ENCODE assay signal across 8 cellular contexts in genomic region chr15:77420610-77421369, GRCh38. TPM values are rescaled to one million over a fixed set of nuclear protein-coding genes. Genes with fewer than 3 reads are reported as not detected.
DNase-seq lines count a peak whose midpoint lies in the region; ATAC-seq and TF ChIP-seq lines count a peak whose summit lies in the region.

TSS of gene HMG20A (plus strand) at chr15:77420888. CDS start at chr15:77458408, 37,520 bp downstream.

- H3K4me1 ChIP-seq in subcutaneous abdominal adipose tissue (ENCODE audit: control insufficient read depth in 5 of 5, insufficient read depth in 5 of 5, low read length in 5 of 5) = peaks cover 0 to 66% (median 54%) of the 10 kb centered on the region in 5 donors

- H3K4me1 Mint-ChIP-seq in neural crest cell = peaks cover 38% of the 10 kb centered on the region

- TF ChIP-seq CTCF in fibroblast of villous mesenchyme (IDR thresholded peaks at IDR 0.05; ENCODE audit: insufficient read depth, low read depth, low read length) = no peak
- no peak for TF ChIP-seq CTCF in neural crest cell (conservative IDR thresholded peaks at IDR 0.05)

- DNase-seq in DMS79 treated with DMSO at 0.1 percent for 48 hours (lab: John Stamatoyannopoulos, UW) (peak; percentile 81), Kasumi-1 (lab: John Stamatoyannopoulos, UW) (peak; percentile 84 to 88), SHP77 treated with DMSO at 0.1 percent for 48 hours (lab: John Stamatoyannopoulos, UW) (peak; percentile 92), fibroblast of villous mesenchyme (ENCODE audit: low read depth) (peak; percentile 93), neural crest cell (ENCODE audit: low read depth, low spot score) (peak; percentile 58)
- DNase-seq in activated effector memory CD4-positive, alpha-beta T cell treated with anti-CD3 and anti-CD28 coated beads, Interleukin-2, amount 50 U/mL, for 16 hours = peak; percentile 81

- H3K9me3 Mint-ChIP-seq in neural crest cell = no peaks in the 10 kb centered on the region

- peak; percentile 30 for ATAC-seq in GM21825 (IDR thresholded peaks at IDR 0.05; ENCODE audit: unreplicated experiment)

- H3K4me3 ChIP-seq in fibroblast of villous mesenchyme (ENCODE audit: low read depth, low read length) (peak within 1 kb of the TSS; percentile 96), subcutaneous abdominal adipose tissue (ENCODE audit: low read depth in 1 of 5, low read length in 5 of 5) (peak within 1 kb of the TSS; percentile 96 to 98 (median 96))

- H3K27ac ChIP-seq in subcutaneous abdominal adipose tissue (ENCODE audit: low read depth, low read length) = peak within 1 kb of the TSS; percentile 99

- H3K27ac Mint-ChIP-seq in neural crest cell (ENCODE audit: unreplicated experiment) = peak within 1 kb of the TSS; percentile 99

- H3K9me3 ChIP-seq in subcutaneous abdominal adipose tissue (ENCODE audit: control insufficient read depth in 5 of 5, low read length in 5 of 5) = no peaks in the 10 kb centered on the region

- H3K4me3 Mint-ChIP-seq in neural crest cell = peak within 1 kb of the TSS; percentile 98

- no peaks in the 10 kb centered on the region for H3K36me3 Mint-ChIP-seq in neural crest cell (ENCODE audit: low read depth)

- peak within 1 kb of the TSS; percentile 87 to 99 (median 95) for H3K9ac ChIP-seq in subcutaneous abdominal adipose tissue (ENCODE audit: low read length in 5 of 5)

- no peaks in the 10 kb centered on the region for H3K27me3 ChIP-seq in subcutaneous abdominal adipose tissue (ENCODE audit: control insufficient read depth in 5 of 5, insufficient read depth in 4 of 5, low read length in 5 of 5)

- no peaks in the 10 kb centered on the region for H3K36me3 ChIP-seq in subcutaneous abdominal adipose tissue (ENCODE audit: control insufficient read depth in 5 of 5, insufficient read depth in 5 of 5, low read length in 5 of 5)

- H3K27me3 Mint-ChIP-seq in neural crest cell (ENCODE audit: low read depth) = no peaks in the 10 kb centered on the region

RNA-seq across cellular contexts. Expression of gene HMG20A, which starts in this region (rescaled TPM):
- 30.9 and 36.7 TPM in 2 replicates for total RNA-seq in fibroblast of villous mesenchyme
- total RNA-seq in neural crest cell = 67.2 and 72.5 TPM in 2 replicates

Comparison
In these comparisons a context has a peak if more than half of its experiments do, and no peak if none do; other contexts are left out.
1. Peak in every context shown above with its lines: DNase-seq, ATAC-seq, H3K4me3 ChIP-seq and H3K27ac ChIP-seq.